ENCODE assay signal across 15 cellular contexts in genomic region chr19:33660426-33661160, GRCh38. TPM values are rescaled to one million over a fixed set of nuclear protein-coding genes. Genes with fewer than 3 reads are reported as not detected.
"Had no signal": no experiment of that assay in that cellular context is flagged by ENCODE, and none has a peak within 500 bp of the region (broad histone marks: within the 10 kb centered on the region; RNA-seq: fewer than 3 reads in every experiment).

No MANE protein-coding gene starts in this region.

- H3K27ac ChIP-seq: adrenal gland, neural progenitor cell, parathyroid adenoma, skin epidermis had no signal

- H3K79me2 ChIP-seq: parathyroid adenoma had no signal

- H3K9me3 ChIP-seq: adrenal gland had no signal

- ATAC-seq: activated T-helper 17 cell treated with anti-CD3 and anti-CD28 coated beads, Interleukin-2, amount 50 U/mL, for 72 hours; left colon had no signal

- H3K4me1 ChIP-seq: adrenal gland, neural progenitor cell, parathyroid adenoma had no signal

- H2AFZ ChIP-seq: neural progenitor cell, parathyroid adenoma had no signal

- DNase-seq: activated B cell treated with CpG ODN at 0.5 μM for 24 hours; activated CD4-positive, alpha-beta T cell treated with anti-CD3 and anti-CD28 coated beads, Interleukin-2, amount 10 ng/mL, durations not matched to agents 24 days and 14 days; activated naive CD4-positive, alpha-beta T cell treated with anti-CD3 and anti-CD28 coated beads, Interleukin-2, amount 50 U/mL, for 16 hours; activated T-cell treated with anti-CD3 and anti-CD28 coated beads for 4 hours; central memory CD4-positive, alpha-beta T cell; immature natural killer cell; left colon; midbrain had no signal

- H3K4me3 ChIP-seq: adrenal gland, lung, neural progenitor cell, skin epidermis had no signal

- H3K9ac ChIP-seq: neural progenitor cell, parathyroid adenoma had no signal

- H3K27me3 ChIP-seq: neural progenitor cell had no signal

- H3K36me3 ChIP-seq: adrenal gland, neural progenitor cell had no signal

- H3K4me2 ChIP-seq: neural progenitor cell had no signal

RNA-seq across cellular contexts. Expression of gene CHST8, which starts 38.8 kb away (rescaled TPM):
- total RNA-seq: activated B cell treated with CpG ODN at 0.5 μM for 24 hours; activated CD4-positive, alpha-beta T cell treated with anti-CD3 and anti-CD28 coated beads, Interleukin-2, amount 10 ng/mL, durations not matched to agents 24 days and 14 days; activated T-helper 17 cell treated with anti-CD3 and anti-CD28 coated beads, Interleukin-2, amount 50 U/mL, for 72 hours; epithelial cell of proximal tubule; left colon had no signal
- polyA plus RNA-seq: immature natural killer cell had no signal
